ENCODE assay signal across 22 cellular contexts in genomic region chr1:210722410-210723081, GRCh38.
"Had no signal": no experiment of that assay in that cellular context is flagged by ENCODE, and none has a peak within 500 bp of the region (broad histone marks: within the 10 kb centered on the region; RNA-seq: fewer than 3 reads in every experiment).

No MANE protein-coding gene starts in this region.

- DNase-seq: dermis blood vessel endothelial cell; effector memory CD4-positive, alpha-beta T cell; foreskin keratinocyte; heart left ventricle; kidney; natural killer cell; occipital lobe; ovary; posterior cingulate gyrus; psoas muscle; right cardiac atrium; sigmoid colon; stimulated activated CD4-positive, alpha-beta T cell treated with anti-CD3 and anti-CD28 coated beads, Interleukin-2, amount 100 ng/mL, for 24 hours; stimulated activated CD4-positive, alpha-beta T cell treated with anti-CD3 and anti-CD28 coated beads, Interleukin-4, amount 100 ng/mL, for 24 hours; stimulated activated naive CD4-positive, alpha-beta T cell treated with Interleukin-2 at 50 U/mL for 16 hours; stomach; thyroid gland; trophoblast cell had no signal

- FAIRE-seq: endothelial cell of umbilical vein, kidney had no signal

- ATAC-seq: foreskin keratinocyte; gastroesophageal sphincter; heart left ventricle; left lobe of liver; natural killer cell; psoas muscle; right cardiac atrium; stimulated activated effector memory CD8-positive, alpha-beta T cell treated with anti-CD3 and anti-CD28 coated beads, Interleukin-12 subunit alpha, Interleukin-12 subunit beta, amount 100 ng/mL, for 72 hours had no signal
